In the genomic region with DNA sequence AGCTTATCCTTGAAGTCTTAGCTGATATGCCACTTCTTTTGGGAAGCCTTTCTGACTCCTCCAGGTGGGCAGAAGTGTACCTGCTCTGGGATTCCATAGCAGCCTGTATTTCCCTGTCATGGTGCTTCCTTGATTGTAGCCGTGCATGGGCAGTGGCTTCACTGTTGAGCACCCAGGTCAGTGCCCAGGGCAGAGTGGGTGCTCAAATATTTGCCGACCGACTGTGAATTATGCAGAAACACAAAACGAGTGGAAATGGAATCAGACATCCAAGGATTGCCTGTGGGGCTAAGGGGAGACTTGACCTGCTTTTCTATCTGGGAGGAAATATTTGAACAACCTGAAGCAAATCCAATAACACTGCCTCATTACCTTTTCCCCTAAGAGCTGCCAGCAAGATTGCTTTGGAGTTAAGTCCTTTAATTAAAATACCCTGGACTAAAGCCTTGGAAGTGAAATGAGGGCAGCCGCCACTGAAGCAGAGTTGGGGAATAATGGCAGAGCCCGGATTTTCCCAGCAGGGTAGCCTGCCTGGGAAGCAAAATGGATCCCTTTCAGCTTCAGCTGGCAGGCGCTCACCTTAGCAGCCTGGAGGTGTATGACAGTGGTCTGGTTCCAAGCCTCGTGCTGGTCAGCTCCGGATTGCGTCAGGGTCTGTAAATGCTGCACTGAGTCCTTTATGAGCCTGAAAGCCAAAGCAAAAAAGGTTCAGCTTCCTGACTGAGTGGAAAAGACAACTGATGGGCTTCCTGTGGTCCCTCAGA, we compare ENCODE assay signal across 1 cellular context.
TF ChIP-seq lines count a peak whose summit lies in the region.

No MANE protein-coding gene starts in this region.

TF ChIP-seq in HepG2, 621 proteins besides CTCF, POLR2A, EP300 and RAD21 (continued from another document):
- TF ChIP-seq, protein P1, sequence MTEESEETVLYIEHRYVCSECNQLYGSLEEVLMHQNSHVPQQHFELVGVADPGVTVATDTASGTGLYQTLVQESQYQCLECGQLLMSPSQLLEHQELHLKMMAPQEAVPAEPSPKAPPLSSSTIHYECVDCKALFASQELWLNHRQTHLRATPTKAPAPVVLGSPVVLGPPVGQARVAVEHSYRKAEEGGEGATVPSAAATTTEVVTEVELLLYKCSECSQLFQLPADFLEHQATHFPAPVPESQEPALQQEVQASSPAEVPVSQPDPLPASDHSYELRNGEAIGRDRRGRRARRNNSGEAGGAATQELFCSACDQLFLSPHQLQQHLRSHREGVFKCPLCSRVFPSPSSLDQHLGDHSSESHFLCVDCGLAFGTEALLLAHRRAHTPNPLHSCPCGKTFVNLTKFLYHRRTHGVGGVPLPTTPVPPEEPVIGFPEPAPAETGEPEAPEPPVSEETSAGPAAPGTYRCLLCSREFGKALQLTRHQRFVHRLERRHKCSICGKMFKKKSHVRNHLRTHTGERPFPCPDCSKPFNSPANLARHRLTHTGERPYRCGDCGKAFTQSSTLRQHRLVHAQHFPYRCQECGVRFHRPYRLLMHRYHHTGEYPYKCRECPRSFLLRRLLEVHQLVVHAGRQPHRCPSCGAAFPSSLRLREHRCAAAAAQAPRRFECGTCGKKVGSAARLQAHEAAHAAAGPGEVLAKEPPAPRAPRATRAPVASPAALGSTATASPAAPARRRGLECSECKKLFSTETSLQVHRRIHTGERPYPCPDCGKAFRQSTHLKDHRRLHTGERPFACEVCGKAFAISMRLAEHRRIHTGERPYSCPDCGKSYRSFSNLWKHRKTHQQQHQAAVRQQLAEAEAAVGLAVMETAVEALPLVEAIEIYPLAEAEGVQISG (CRISPR knock-in tag; IDR thresholded peaks at IDR 0.05) = 0 out of 2 replicates have a peak, but pooled peaks have one; percentile 2
- no peak for TF ChIP-seq CENPX (CRISPR knock-in tag; IDR thresholded peaks at IDR 0.05)
- TF ChIP-seq KDM5A (IDR thresholded peaks at IDR 0.05; ENCODE audit: borderline replicate concordance, low read length) = no peak
- TF ChIP-seq KDM5B (CRISPR knock-in tag; IDR thresholded peaks at IDR 0.05; ENCODE audit: borderline replicate concordance) = no peak
- 0 out of 2 replicates have a peak, but pooled peaks have one; percentile 42 for TF ChIP-seq YEATS4 (CRISPR knock-in tag; IDR thresholded peaks at IDR 0.05; ENCODE audit: borderline replicate concordance)
- 0 out of 2 replicates have a peak, but pooled peaks have one; percentile 26 for TF ChIP-seq ZNF317 (CRISPR knock-in tag; IDR thresholded peaks at IDR 0.05)
- no peak for TF ChIP-seq AKNA (CRISPR knock-in tag; IDR thresholded peaks at IDR 0.05; ENCODE audit: borderline replicate concordance)
- peak; percentile 4; the same call in 1 of the 2 replicates for TF ChIP-seq HDAC1 (CRISPR knock-in tag; IDR thresholded peaks at IDR 0.05)
- TF ChIP-seq ZNF569 (CRISPR knock-in tag; IDR thresholded peaks at IDR 0.05; ENCODE audit: borderline replicate concordance) = no peak
- no peak for TF ChIP-seq FOXK1 (CRISPR knock-in tag; IDR thresholded peaks at IDR 0.05; ENCODE audit: borderline replicate concordance, low read depth)
- no peak for TF ChIP-seq ZNF484 (CRISPR knock-in tag; IDR thresholded peaks at IDR 0.05; ENCODE audit: borderline replicate concordance, low read depth)
- TF ChIP-seq ZNF333 (CRISPR knock-in tag; IDR thresholded peaks at IDR 0.05; ENCODE audit: borderline replicate concordance) = no peak
- TF ChIP-seq ZFY (CRISPR knock-in tag; IDR thresholded peaks at IDR 0.05) = peak; percentile 14; the same call in 1 of the 2 replicates
- TF ChIP-seq REST (IDR thresholded peaks at IDR 0.05; ENCODE audit: borderline replicate concordance in 1 of 2, low read depth in 1 of 2, low read length in 2 of 2) = peak in 1 of 2 experiments; percentile 76; a peak in 3 of 4 replicates
- TF ChIP-seq SIN3B (IDR thresholded peaks at IDR 0.05; ENCODE audit: low read length) = no peak
- TF ChIP-seq ETV5 (CRISPR knock-in tag; IDR thresholded peaks at IDR 0.05; ENCODE audit: borderline replicate concordance) = peak; percentile 24; the same call in 1 of the 2 replicates
- no peak for TF ChIP-seq ZNF354B (CRISPR knock-in tag; IDR thresholded peaks at IDR 0.05)
- TF ChIP-seq XRCC5 (optimal IDR thresholded peaks at IDR 0.05; ENCODE audit: low read length) = no peak
- TF ChIP-seq SMAD3 (CRISPR knock-in tag; IDR thresholded peaks at IDR 0.05) = no peak
- TF ChIP-seq SYNCRIP (IDR thresholded peaks at IDR 0.05; ENCODE audit: insufficient read depth, low read depth, low read length) = no peak
- TF ChIP-seq, protein P2, sequence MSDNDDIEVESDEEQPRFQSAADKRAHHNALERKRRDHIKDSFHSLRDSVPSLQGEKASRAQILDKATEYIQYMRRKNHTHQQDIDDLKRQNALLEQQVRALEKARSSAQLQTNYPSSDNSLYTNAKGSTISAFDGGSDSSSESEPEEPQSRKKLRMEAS (IDR thresholded peaks at IDR 0.05) = peak; percentile 36; the same call in 1 of the 2 replicates
- peak; percentile 70; the same call in 1 of the 2 replicates for TF ChIP-seq CEBPB (IDR thresholded peaks at IDR 0.05; ENCODE audit: borderline replicate concordance, low read depth, low read length)
- no peak for TF ChIP-seq ZNF660 (CRISPR knock-in tag; IDR thresholded peaks at IDR 0.05; ENCODE audit: borderline replicate concordance, low read depth)
- 0 out of 2 replicates have a peak, but pooled peaks have one; percentile 39 for TF ChIP-seq ZNF367 (CRISPR knock-in tag; IDR thresholded peaks at IDR 0.05; ENCODE audit: borderline replicate concordance)
- TF ChIP-seq SUZ12 (IDR thresholded peaks at IDR 0.05; ENCODE audit: low read depth, low read length) = no peak
- TF ChIP-seq, protein P3, sequence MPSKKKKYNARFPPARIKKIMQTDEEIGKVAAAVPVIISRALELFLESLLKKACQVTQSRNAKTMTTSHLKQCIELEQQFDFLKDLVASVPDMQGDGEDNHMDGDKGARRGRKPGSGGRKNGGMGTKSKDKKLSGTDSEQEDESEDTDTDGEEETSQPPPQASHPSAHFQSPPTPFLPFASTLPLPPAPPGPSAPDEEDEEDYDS (CRISPR knock-in tag; IDR thresholded peaks at IDR 0.05) = no peak
- no peak for TF ChIP-seq ADNP (CRISPR knock-in tag; IDR thresholded peaks at IDR 0.05)
